Comparison of ENCODE assay signal across 10 cellular contexts in the genomic region with DNA sequence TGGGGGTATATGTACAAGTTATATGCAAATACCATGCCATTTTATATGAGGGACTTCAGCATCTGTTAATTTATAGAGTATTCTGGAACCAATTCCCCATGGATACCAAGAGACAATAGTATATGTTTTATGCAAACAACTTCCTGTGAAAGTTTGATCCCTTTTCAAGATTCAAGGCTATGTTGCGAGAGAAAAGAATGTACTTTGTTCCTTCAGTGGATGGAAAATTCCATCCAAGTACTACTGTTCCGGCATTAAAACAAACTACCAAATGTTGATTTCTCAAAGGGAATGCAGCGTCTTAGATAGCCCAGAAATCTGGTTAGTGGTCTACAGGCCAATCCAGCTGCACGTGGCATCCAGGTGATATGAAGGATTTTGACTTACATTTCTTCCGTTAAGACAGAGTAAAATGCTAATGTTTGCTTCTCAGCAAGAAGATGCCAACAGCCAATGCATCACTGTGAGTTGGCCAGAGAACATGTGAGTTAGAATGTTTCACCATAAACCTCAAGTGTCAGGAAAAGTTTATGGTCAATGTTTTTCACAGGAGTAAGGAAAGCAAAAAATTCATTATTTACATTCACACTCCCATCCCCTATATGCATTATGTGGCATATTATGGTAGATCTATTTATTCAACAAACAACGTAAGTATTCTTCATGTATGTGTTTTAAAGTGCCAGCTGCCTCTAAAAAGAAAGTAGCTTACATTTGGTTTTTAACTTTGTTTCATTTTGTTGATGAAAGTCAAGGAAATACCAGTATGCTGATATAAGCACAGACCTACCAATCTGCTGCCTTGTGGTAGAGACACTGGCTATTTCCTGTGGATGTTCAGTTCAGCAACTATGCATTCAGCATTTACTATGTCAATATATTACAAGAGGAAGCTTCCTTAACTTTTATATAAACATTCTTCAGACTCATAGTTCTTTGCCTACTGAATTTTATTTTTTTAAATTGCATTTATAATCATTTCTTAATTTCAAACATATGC. TPM values are rescaled to one million over a fixed set of nuclear protein-coding genes. Genes with fewer than 3 reads are reported as not detected.
DNase-seq lines count a peak whose midpoint lies in the region; ATAC-seq and TF ChIP-seq lines count a peak whose summit lies in the region.
"Had no signal": no experiment of that assay in that cellular context is flagged by ENCODE, and none has a peak within 500 bp of the region (broad histone marks: within the 10 kb centered on the region; RNA-seq: fewer than 3 reads in every experiment).

No MANE protein-coding gene starts in this region.

- H3K9me2 ChIP-seq in GM23248 (ENCODE audit: insufficient read depth), result no peaks in the 10 kb centered on the region
- H3K9me2 ChIP-seq in hepatocyte (replicated peaks; ENCODE audit: insufficient read depth), result no peaks in the 10 kb centered on the region

- H3K4me3 ChIP-seq in AG10803 (ENCODE audit: low read length) (no peak overlapping the region), GM23248 (peak overlapping the region; percentile 34), astrocyte of the cerebellum (ENCODE audit: low read depth, low read length) (no peak overlapping the region), hepatocyte (no peak overlapping the region), heart right ventricle (no peak overlapping the region)

- 62 to 70% methylated on average over 6 of the region's 6 CpGs for WGBS in GM23248 (ENCODE audit: low coverage in 1 of 2, low lambda C conversion rate in 2 of 2, missing lambda C conversion rate in 2 of 2), 2 experiments
- 88% methylated on average over 6 of the region's 6 CpGs for WGBS in hepatocyte (ENCODE audit: low lambda C conversion rate, missing lambda C conversion rate)
- WGBS in heart right ventricle, 2 donors, result 91 to 93% methylated on average over 6 of the region's 6 CpGs

- peak overlapping the region; percentile 35 for H3K9ac ChIP-seq in GM23248

- in situ Hi-C loops in GM23248 (cut with MboI), result no loop called here
- in situ Hi-C loops in astrocyte of the cerebellum (cut with HindIII; ENCODE audit: low sequenced_read_pairs), result loop anchor here (25.0 kb wide), 1 partner anchor 233 kb away; no protein-coding TSS in a partner anchor

- H3K36me3 ChIP-seq in GM23248 (ENCODE audit: low read depth) (peaks cover 65% of the 10 kb centered on the region), hepatocyte (replicated peaks; ENCODE audit: insufficient read depth, low read depth) (peaks cover 4% of the 10 kb centered on the region), heart right ventricle (peaks cover 0 to 100% (median 56%) of the 10 kb centered on the region in 9 donors)

- H3K27me3 ChIP-seq in GM23248 (replicated peaks; ENCODE audit: insufficient read depth), result no peaks in the 10 kb centered on the region
- no peaks in the 10 kb centered on the region for H3K27me3 ChIP-seq in hepatocyte
- H3K27me3 ChIP-seq in heart right ventricle, result no peaks in the 10 kb centered on the region

- DNase-seq in AG10803 (ENCODE audit: low read depth) (peak; percentile 78), GM23248 (peak; percentile 84), astrocyte of the cerebellum (ENCODE audit: low read depth) (peak; percentile 18), hepatocyte (ENCODE audit: low spot score) (no peak), NCI-H2227 (lab: John Stamatoyannopoulos, UW; ENCODE audit: unreplicated experiment) (no peak), left ventricle myocardium superior (no peak), heart right ventricle (no peak)
- DNase-seq: effector CD4-positive, alpha-beta T cell; KG1 had no signal

- H4K20me1 ChIP-seq in GM23248 (ENCODE audit: insufficient read depth) (no peaks in the 10 kb centered on the region), hepatocyte (ENCODE audit: insufficient read depth, poor library complexity, severe bottlenecking) (no peaks in the 10 kb centered on the region)

- H2AFZ ChIP-seq in GM23248 (no peak overlapping the region), hepatocyte (no peak overlapping the region)

- peaks cover 72% of the 10 kb centered on the region for H3K4me1 ChIP-seq in GM23248 (ENCODE audit: insufficient read depth)
- H3K4me1 ChIP-seq in hepatocyte (ENCODE audit: insufficient read depth), result no peaks in the 10 kb centered on the region
- H3K4me1 ChIP-seq in heart right ventricle, result peaks cover 0 to 6% (median 0%) of the 10 kb centered on the region in 9 donors

- no peaks in the 10 kb centered on the region for H3K9me3 ChIP-seq in GM23248 (ENCODE audit: low read depth)
- no peaks in the 10 kb centered on the region for H3K9me3 ChIP-seq in hepatocyte (ENCODE audit: low read depth)
- no peaks in the 10 kb centered on the region for H3K9me3 ChIP-seq in heart right ventricle

- TF ChIP-seq CTCF in AG10803 (conservative IDR thresholded peaks at IDR 0.05; ENCODE audit: low read length) (no peak), astrocyte of the cerebellum (IDR thresholded peaks at IDR 0.05; ENCODE audit: low read depth, low read length, missing control alignments) (no peak), hepatocyte (IDR thresholded peaks at IDR 0.05; ENCODE audit: poor library complexity) (no peak), heart right ventricle (IDR thresholded peaks at IDR 0.05) (no peak)

- intact Hi-C loops in left ventricle myocardium superior (cut with micrococcal nuclease), result no loop called here
- intact Hi-C loops in heart right ventricle (cut with DNase I), result no loop called here

- ATAC-seq in left ventricle myocardium superior (no peak), heart right ventricle (no peak), HG03565 (IDR thresholded peaks at IDR 0.05; ENCODE audit: unreplicated experiment) (no peak)

- H3K79me2 ChIP-seq in GM23248 (ENCODE audit: insufficient read depth), result peaks cover 53% of the 10 kb centered on the region
- H3K79me2 ChIP-seq in hepatocyte, result no peaks in the 10 kb centered on the region

- H3F3A ChIP-seq in GM23248 (ENCODE audit: insufficient read depth), result peaks cover 79% of the 10 kb centered on the region

- H3K27ac ChIP-seq in GM23248 (peak overlapping the region; percentile 82), hepatocyte (peak overlapping the region; percentile 8), heart right ventricle (no peak overlapping the region)

- H3K4me2 ChIP-seq in GM23248 (ENCODE audit: unreplicated experiment), result peak overlapping the region; percentile 60
- no peak overlapping the region for H3K4me2 ChIP-seq in hepatocyte

RNA-seq across cellular contexts. Expression of gene METTL14, which starts 44.4 kb away (rescaled TPM):
- 8.9 and 21.9 TPM in 2 replicates for total RNA-seq in GM23248 (2014; rRNA removed; shearing (Covaris generic))
- polyA plus RNA-seq in GM23248 (2016; fragmentation: Nextera tagmentation; extraction: Ambion mirVana), result 38.9 and 41.4 TPM in 2 replicates
- total RNA-seq in hepatocyte, result 18.3 and 19.3 TPM in 2 replicates
- 24.4 and 28.3 TPM in 2 replicates for polyA plus RNA-seq in hepatocyte
- total RNA-seq in left ventricle myocardium superior, result 31.5 TPM
- 10 to 100 TPM; 28.4 to 37.2 (median 32.7) TPM for total RNA-seq in heart right ventricle
- polyA plus RNA-seq in heart right ventricle, result 1 to 10 TPM; 4.8 to 5.0 TPM

Comparison
In these comparisons a context has a peak if more than half of its experiments do, and no peak if none do; other contexts are left out.
1. DNase-seq: peak in AG10803 (single experiment), GM23248 (single experiment) and astrocyte of the cerebellum (single experiment); none in hepatocyte (single experiment), NCI-H2227 (single experiment), left ventricle myocardium superior (single experiment) and heart right ventricle (0 of 2).
2. H3K27ac ChIP-seq: peak in GM23248 (single experiment) and hepatocyte (single experiment); none in heart right ventricle (0 of 10).